ENCODE assay signal across 8 cellular contexts in genomic region chr1:235502601-235503332, GRCh38. TPM values are rescaled to one million over a fixed set of nuclear protein-coding genes. Genes with fewer than 3 reads are reported as not detected.
DNase-seq lines count a peak whose midpoint lies in the region; ATAC-seq, FAIRE-seq and TF ChIP-seq lines count a peak whose summit lies in the region.

No MANE protein-coding gene starts in this region.

- H3K36me3 ChIP-seq in BLaER1 (0 out of 2 replicates have a peak, but pooled peaks cover 5% of the 10 kb centered on the region), adrenal gland (replicated peaks in 1 of 2) (no peaks in the 10 kb centered on the region), kidney (ENCODE audit: control insufficient read depth in 1 of 2, insufficient read depth in 2 of 2, low read length in 2 of 2) (no peaks in the 10 kb centered on the region), testis (ENCODE audit: low read depth, missing control alignments) (no peaks in the 10 kb centered on the region)

- TF ChIP-seq CTCF in HFFc6 (IDR thresholded peaks at IDR 0.05) (no peak), adrenal gland (IDR thresholded peaks at IDR 0.05) (no peak), kidney (IDR thresholded peaks at IDR 0.05; ENCODE audit: borderline replicate concordance, extremely low read depth, insufficient read depth) (no peak), testis (IDR thresholded peaks at IDR 0.05) (no peak)

- no peak for ATAC-seq in GM18505 (IDR thresholded peaks at IDR 0.05; ENCODE audit: unreplicated experiment)
- ATAC-seq in esophagus mucosa, result no peak

- H3K27ac ChIP-seq in BLaER1 (peak overlapping the region; percentile 87), adrenal gland (peak overlapping the region; percentile 40 to 100 (median 97)), kidney (ENCODE audit: low read depth in 2 of 2, low read length in 2 of 2) (peak overlapping the region; percentile 90 to 93), testis (peak overlapping the region; percentile 95 to 96)

- peak overlapping the region; percentile 97 for H3K4me3 Mint-ChIP-seq in HFFc6

- peak overlapping the region; percentile 82 for H3K4me2 ChIP-seq in BLaER1

- peaks cover 10% of the 10 kb centered on the region for H3K36me3 Mint-ChIP-seq in HFFc6 (ENCODE audit: low read depth)

- peaks cover 33% of the 10 kb centered on the region for H3K4me1 ChIP-seq in BLaER1
- H3K4me1 ChIP-seq in adrenal gland (replicated peaks in 1 of 2), result peaks cover 5 to 27% of the 10 kb centered on the region in 2 donors
- peaks cover 0 to 2% of the 10 kb centered on the region in 2 donors for H3K4me1 ChIP-seq in kidney (ENCODE audit: control insufficient read depth in 1 of 2, insufficient read depth in 1 of 2, low read depth in 1 of 2, low read length in 2 of 2)
- H3K4me1 ChIP-seq in testis, result no peaks in the 10 kb centered on the region

- no peaks in the 10 kb centered on the region for H3K27me3 Mint-ChIP-seq in HFFc6 (ENCODE audit: insufficient read depth)

- intact Hi-C loops in adrenal gland (cut with DNase I), result no loop called here
- intact Hi-C loops in kidney (cut with DNase I), result no loop called here
- intact Hi-C loops in testis (cut with DNase I; ENCODE audit: low total_unique reads), result no loop called here

- H3K27me3 ChIP-seq in BLaER1 (no peaks in the 10 kb centered on the region), adrenal gland (no peaks in the 10 kb centered on the region), testis (no peaks in the 10 kb centered on the region)

- WGBS in adrenal gland, 4 donors, result 22 to 32% (median 28%) methylated on average over 3 of the region's 3 CpGs
- 19 to 23% methylated on average over 3 of the region's 3 CpGs for WGBS in testis, 2 donors

- peaks cover 57% of the 10 kb centered on the region for H4K20me1 ChIP-seq in BLaER1

- H3K9me3 ChIP-seq in BLaER1, result no peaks in the 10 kb centered on the region
- no peaks in the 10 kb centered on the region for H3K9me3 ChIP-seq in adrenal gland (replicated peaks in 1 of 3)
- no peaks in the 10 kb centered on the region for H3K9me3 ChIP-seq in kidney (ENCODE audit: control insufficient read depth in 1 of 2, low read length in 2 of 2)
- no peaks in the 10 kb centered on the region for H3K9me3 ChIP-seq in testis

- H3K9me3 Mint-ChIP-seq in HFFc6, result no peaks in the 10 kb centered on the region

- TF ChIP-seq POLR2A in adrenal gland (IDR thresholded peaks at IDR 0.05), result no peak
- TF ChIP-seq POLR2A in testis (IDR thresholded peaks at IDR 0.05), result no peak
- TF ChIP-seq POLR2A in GM18505 (IDR thresholded peaks at IDR 0.05; ENCODE audit: borderline replicate concordance, extremely low read depth, insufficient read depth, insufficient read length), result no peak

- FAIRE-seq in kidney (lab: Jason Lieb, UNC), result no peak

- H3K27ac Mint-ChIP-seq in HFFc6, result peak overlapping the region; percentile 92

- DNase-seq in HFFc6 (peak; percentile 49), adrenal gland (no peak), kidney (no peak), testis (no peak), iPS-NIHi11 (ENCODE audit: low spot score) (no peak)

- peaks cover 49% of the 10 kb centered on the region for H3K4me1 Mint-ChIP-seq in HFFc6 (ENCODE audit: low read depth)

- peak overlapping the region; percentile 87 for H3K4me3 ChIP-seq in BLaER1
- peak overlapping the region in 3 of 4 donors; percentile 7 to 75 (median 65) for H3K4me3 ChIP-seq in adrenal gland
- peak overlapping the region; percentile 68 to 91 for H3K4me3 ChIP-seq in kidney (ENCODE audit: low read length in 2 of 2)
- H3K4me3 ChIP-seq in testis, result peak overlapping the region; percentile 79 to 90

- H3K9ac ChIP-seq in BLaER1, result peak overlapping the region; percentile 94
- H3K9ac ChIP-seq in kidney (ENCODE audit: low read length in 2 of 2), result peak overlapping the region; percentile 74

RNA-seq across cellular contexts. Expression of gene B3GALNT2, which starts 1.5 kb away (rescaled TPM):
- total RNA-seq in HFFc6 (2021; fragmentation: NEBNext Ultra II Directional; extraction: Animal tissue kit (Norgen Biotek cat#: 25700)), result 10 to 100 TPM; 27.1 to 32.5 (median 29.6) TPM
- total RNA-seq in adrenal gland (10 to 100 TPM; 19.1 to 66.2 (median 24.1) TPM), kidney (14.4 TPM), testis (10 to 100 TPM; 32.3 to 62.5 TPM), esophagus mucosa (25.5 TPM)
- polyA plus RNA-seq in adrenal gland (10 to 100 TPM in 1 of 3 donors, 1 to 10 TPM in 2; 2.7 to 15.7 (median 2.9) TPM), kidney (ENCODE audit: insufficient read depth, low read depth, low replicate concordance) (2.0 TPM), testis (ENCODE audit: insufficient read depth, low read depth, low replicate concordance) (18.3 TPM)
